22 cellular contexts compared by ENCODE assay signal in the genomic region with DNA sequence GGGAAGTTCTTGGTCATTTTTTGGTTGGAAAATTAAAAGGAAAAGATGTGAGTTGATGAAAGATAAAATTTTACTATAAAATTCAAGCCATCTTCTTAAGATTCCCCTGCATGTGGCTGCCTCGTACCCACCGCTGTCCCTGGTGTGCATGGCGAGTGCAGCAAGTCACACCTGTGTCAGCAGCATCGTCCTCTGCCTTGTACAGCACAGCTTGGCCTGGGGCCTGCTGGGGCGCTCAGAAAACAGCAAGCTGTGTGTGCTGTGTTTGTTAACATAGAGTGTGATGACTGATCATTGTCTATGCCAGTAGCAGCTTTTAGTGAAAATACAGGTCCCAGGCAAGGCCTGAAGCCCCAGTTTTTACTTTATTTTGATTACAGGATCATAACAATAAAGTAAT.
"Had no signal": no experiment of that assay in that cellular context is flagged by ENCODE, and none has a peak within 500 bp of the region (broad histone marks: within the 10 kb centered on the region; RNA-seq: fewer than 3 reads in every experiment).

No MANE protein-coding gene starts in this region.

- H3K27ac Mint-ChIP-seq: memory B cell, nephron, progenitor cell of endocrine pancreas had no signal

- H3K9me3 Mint-ChIP-seq: effector memory CD8-positive, alpha-beta T cell; memory B cell; naive B cell; nephron had no signal

- ATAC-seq: effector memory CD8-positive, alpha-beta T cell; esophagus mucosa; gastrocnemius medialis; left ventricle myocardium superior; lower lobe of right lung; pancreas; right lobe of liver had no signal

- H3K9me3 ChIP-seq: gastrocnemius medialis, lower lobe of right lung, pancreas, right lobe of liver, stomach, testis, tibial artery had no signal

- DNase-seq: cortex of kidney; effector memory CD8-positive, alpha-beta T cell; foreskin fibroblast; gastrocnemius medialis; head of caudate nucleus; left ventricle myocardium superior; lower lobe of right lung; naive B cell; pancreas; right lobe of liver; small intestine; stimulated activated CD4-positive, alpha-beta T cell treated with anti-CD3 and anti-CD28 coated beads, Interleukin-15, amount 100 ng/mL, for 24 hours; stimulated activated CD4-positive, alpha-beta T cell treated with anti-CD3 and anti-CD28 coated beads, Interleukin-2, amount 100 ng/mL, for 48 hours; stimulated activated naive CD4-positive, alpha-beta T cell treated with Interleukin-2 at 50 U/mL for 16 hours; stomach; testis; tibial artery had no signal

- H3K27me3 ChIP-seq: gastrocnemius medialis, pancreas, right lobe of liver, stomach, testis, tibial artery had no signal

- H3K4me1 Mint-ChIP-seq: memory B cell had no signal

- H3K27ac ChIP-seq: gastrocnemius medialis, lower lobe of right lung, pancreas, right lobe of liver, stomach, testis, tibial artery had no signal

- H3K4me3 ChIP-seq: gastrocnemius medialis, lower lobe of right lung, pancreas, right lobe of liver, stomach, testis, tibial artery had no signal

- H3K4me1 ChIP-seq: pancreas, right lobe of liver had no signal

- H3K4me3 Mint-ChIP-seq: effector memory CD8-positive, alpha-beta T cell; memory B cell; naive B cell; nephron; type B pancreatic cell had no signal

- H3K27me3 Mint-ChIP-seq: effector memory CD8-positive, alpha-beta T cell; memory B cell; naive B cell; progenitor cell of endocrine pancreas; type B pancreatic cell had no signal
